ENCODE assay signal across 1 cellular context in genomic region chr7:50607524-50608125, GRCh38.
TF ChIP-seq lines count a peak whose summit lies in the region.

No MANE protein-coding gene starts in this region.

TF ChIP-seq in IMR-90, 13 proteins besides CTCF, POLR2A, EP300 and RAD21:
- TF ChIP-seq FOS (IDR thresholded peaks at IDR 0.05; ENCODE audit: low read depth, low read length) (no peak), CEBPB (IDR thresholded peaks at IDR 0.05; ENCODE audit: low read depth, low read length) (no peak), BHLHE40 (IDR thresholded peaks at IDR 0.05; ENCODE audit: low read depth, low read length) (no peak), ELK1 (IDR thresholded peaks at IDR 0.05; ENCODE audit: borderline replicate concordance, low read depth, low read length) (no peak), NFE2L2 (IDR thresholded peaks at IDR 0.05; ENCODE audit: low read depth, low read length) (no peak), MAFK (IDR thresholded peaks at IDR 0.05; ENCODE audit: low read depth, low read length) (no peak), RFX5 (IDR thresholded peaks at IDR 0.05; ENCODE audit: low read depth, low read length) (no peak), RCOR1 (IDR thresholded peaks at IDR 0.05; ENCODE audit: insufficient replicate concordance, low read length) (no peak), USF2 (IDR thresholded peaks at IDR 0.05; ENCODE audit: low read depth, low read length) (no peak), SMC3 (IDR thresholded peaks at IDR 0.05; ENCODE audit: low read depth, low read length) (no peak), CHD1 (IDR thresholded peaks at IDR 0.05; ENCODE audit: low read depth, low read length) (no peak), MAZ (IDR thresholded peaks at IDR 0.05; ENCODE audit: borderline replicate concordance, low read depth, low read length) (no peak), MXI1 (IDR thresholded peaks at IDR 0.05; ENCODE audit: borderline replicate concordance, low read depth, low read length) (no peak)
